8 cellular contexts compared by ENCODE assay signal in the genomic region with DNA sequence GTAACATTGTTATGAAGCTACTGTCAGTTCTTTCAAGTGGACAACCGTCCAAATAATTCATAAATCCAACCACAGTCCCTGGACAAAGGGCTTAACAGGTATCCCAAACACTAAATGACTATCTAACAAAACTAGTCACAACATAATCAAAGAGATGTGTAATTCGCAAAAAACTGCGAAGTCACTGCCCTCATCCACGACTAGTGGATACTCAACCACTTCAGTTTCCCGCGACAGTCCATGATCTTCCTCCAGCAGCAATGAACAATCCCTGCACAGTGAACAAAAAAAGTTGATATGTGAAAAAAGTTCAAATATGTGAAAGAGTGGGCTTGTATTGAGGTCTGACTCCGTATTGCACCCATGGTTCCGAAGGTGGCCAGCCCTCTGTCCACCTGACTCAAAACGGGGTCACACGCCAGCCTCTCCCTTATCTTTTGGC. TPM values are rescaled to one million over a fixed set of nuclear protein-coding genes. Genes with fewer than 3 reads are reported as not detected.
DNase-seq lines count a peak whose midpoint lies in the region; ATAC-seq and TF ChIP-seq lines count a peak whose summit lies in the region.

No MANE protein-coding gene starts in this region.

- H3K27ac ChIP-seq in BLaER1 (peak overlapping the region; percentile 98), KMS-11 (peak overlapping the region; percentile 59), mesodermal cell (ENCODE audit: low read depth, low read length, severe bottlenecking) (no peak overlapping the region)

- no peak for TF ChIP-seq CTCF in KMS-11 (conservative IDR thresholded peaks at IDR 0.05; ENCODE audit: low read depth, low read length)

- H3K9ac ChIP-seq in BLaER1: peak overlapping the region; percentile 99
- peak overlapping the region; percentile 90 for H3K9ac ChIP-seq in KMS-11

- intact Hi-C loops in posterior cingulate gyrus (cut with DNase I): loop anchor here (5.0 kb wide), 2 partner anchors 194 to 319 kb away; a partner anchor contains a TSS

- DNase-seq in cerebellum (ENCODE audit: low spot score) (peak; percentile 52), NCI-H2081 (lab: John Stamatoyannopoulos, UW) (no peak), posterior cingulate gyrus (no peak)
- no peak for DNase-seq in activated CD4-positive, alpha-beta T cell treated with anti-CD3 and anti-CD28 coated beads for 1 hour

- WGBS in mesodermal cell (ENCODE audit: insufficient coverage in 2 of 2), 2 experiments: 44 to 54% methylated on average over 8 to 10 of the region's 10 CpGs

- no peak for ATAC-seq in HG03439 (IDR thresholded peaks at IDR 0.05; ENCODE audit: unreplicated experiment)

- peak overlapping the region; percentile 97 for H2AFZ ChIP-seq in KMS-11 (ENCODE audit: low read depth)

- H3K27me3 ChIP-seq in BLaER1 (no peaks in the 10 kb centered on the region), KMS-11 (ENCODE audit: insufficient read depth, low read depth) (no peaks in the 10 kb centered on the region)

- H3K4me2 ChIP-seq in BLaER1: peak overlapping the region; percentile 81
- peak overlapping the region; percentile 64 for H3K4me2 ChIP-seq in KMS-11

- H3K4me3 ChIP-seq in BLaER1: peak overlapping the region; percentile 94
- peak overlapping the region; percentile 7 for H3K4me3 ChIP-seq in KMS-11 (IDR thresholded peaks at IDR 0.05; ENCODE audit: insufficient read depth, low read depth, low read length)
- peak overlapping the region; percentile 88 for H3K4me3 ChIP-seq in mesodermal cell (ENCODE audit: extremely low read depth, insufficient read depth, low read length, poor library complexity, severe bottlenecking)

- peaks cover 20% of the 10 kb centered on the region for H3K79me2 ChIP-seq in KMS-11 (ENCODE audit: insufficient read depth, low read depth)

- peaks cover 19% of the 10 kb centered on the region; the same call in 1 of the 2 replicates for H4K20me1 ChIP-seq in BLaER1
- H4K20me1 ChIP-seq in KMS-11 (ENCODE audit: insufficient read depth): no peaks in the 10 kb centered on the region

- H3K4me1 ChIP-seq in BLaER1: peaks cover 41% of the 10 kb centered on the region
- H3K4me1 ChIP-seq in KMS-11 (ENCODE audit: low read depth, poor library complexity, severe bottlenecking): peaks cover 43% of the 10 kb centered on the region
- H3K4me1 ChIP-seq in mesodermal cell (ENCODE audit: control insufficient read depth, insufficient read depth, low read length, poor library complexity, severe bottlenecking): peaks cover 9% of the 10 kb centered on the region

- peaks cover 3% of the 10 kb centered on the region for H3K36me3 ChIP-seq in BLaER1
- H3K36me3 ChIP-seq in KMS-11 (ENCODE audit: insufficient read depth): peaks cover 4% of the 10 kb centered on the region; the same call in 1 of the 2 replicates
- H3K36me3 ChIP-seq in mesodermal cell (ENCODE audit: control insufficient read depth, insufficient read depth, low read length): peaks cover 13% of the 10 kb centered on the region

- no peaks in the 10 kb centered on the region for H3K9me3 ChIP-seq in BLaER1
- H3K9me3 ChIP-seq in mesodermal cell (ENCODE audit: control insufficient read depth, low read length): no peaks in the 10 kb centered on the region

RNA-seq across cellular contexts. Expression of a gene that starts 0.3 kb away (rescaled TPM):
- 12.7 TPM for total RNA-seq in cerebellum
- 7.3 TPM for polyA plus RNA-seq in mesodermal cell (2013, experiment 1 of 2)
- polyA plus RNA-seq in mesodermal cell (2013, experiment 2 of 2): 7.7 TPM

RNA-seq across cellular contexts. Expression of a gene that starts 0.9 kb away (rescaled TPM):
- 33.8 TPM for total RNA-seq in cerebellum
- polyA plus RNA-seq in mesodermal cell (2013, experiment 1 of 2): 11.7 TPM
- polyA plus RNA-seq in mesodermal cell (2013, experiment 2 of 2): 8.8 TPM

Comparison
In these comparisons a context has a peak if more than half of its experiments do, and no peak if none do; other contexts are left out.
1. H3K4me3 ChIP-seq: peak in every context shown above with its lines; median percentile 94 in BLaER1; 88 in mesodermal cell; 7 in KMS-11.